13 cellular contexts compared by ENCODE assay signal in genomic region chr2:215825709-215826108, GRCh38.
"Had no signal": no experiment of that assay in that cellular context is flagged by ENCODE, and none has a peak within 500 bp of the region (broad histone marks: within the 10 kb centered on the region; RNA-seq: fewer than 3 reads in every experiment).

No MANE protein-coding gene starts in this region.

- H3K4me3 ChIP-seq: colonic mucosa, lung, right atrium auricular region, suprapubic skin had no signal

- DNase-seq: activated CD4-positive, alpha-beta T cell treated with anti-CD3 and anti-CD28 coated beads, Interleukin-2, amount 50 U/mL, for 1 hour; amygdala; colonic mucosa; effector CD8-positive, alpha-beta T cell; immature natural killer cell; naive B cell; posterior cingulate gyrus; stimulated activated CD4-positive, alpha-beta T cell treated with anti-CD3 and anti-CD28 coated beads, Interleukin-2, amount 100 ng/mL, for 24 hours; stimulated activated naive CD4-positive, alpha-beta T cell treated with Interleukin-2 at 50 U/mL for 16 hours; T-helper 2 cell had no signal

- H3K36me3 ChIP-seq: colonic mucosa, right atrium auricular region, suprapubic skin had no signal

- H3K4me1 ChIP-seq: colonic mucosa, right atrium auricular region had no signal

- H3K27ac ChIP-seq: colonic mucosa, right atrium auricular region, suprapubic skin had no signal

- H3K9me3 ChIP-seq: colonic mucosa, suprapubic skin had no signal

- H3K27me3 ChIP-seq: colonic mucosa, right atrium auricular region, suprapubic skin had no signal
